In the genomic region with DNA sequence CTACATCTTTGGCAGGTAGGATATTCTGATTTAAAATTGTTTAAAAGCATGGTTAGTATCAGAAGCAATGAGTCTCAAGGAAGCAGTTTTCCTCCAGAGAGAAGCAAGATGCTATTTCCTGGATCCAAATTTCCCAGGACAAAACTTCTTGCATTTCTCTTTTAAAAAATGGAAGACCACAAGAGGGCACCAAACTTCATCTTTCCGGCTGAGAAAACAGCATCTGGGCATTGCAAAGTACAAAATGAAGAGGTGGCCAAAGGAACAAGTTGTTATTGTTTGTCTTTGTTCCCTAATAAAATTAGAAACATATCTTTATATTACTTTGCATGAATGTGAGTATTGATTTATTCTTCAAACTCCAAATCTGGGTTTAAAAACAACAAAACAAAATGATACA, we compare ENCODE assay signal across 8 cellular contexts.
DNase-seq lines count a peak whose midpoint lies in the region; ATAC-seq and TF ChIP-seq lines count a peak whose summit lies in the region.

No MANE protein-coding gene starts in this region.

- H3K27ac Mint-ChIP-seq in activated CD4-positive, alpha-beta memory T cell treated with anti-CD3 and anti-CD28 coated beads, Interleukin-2, amount 10 ng/mL, durations not matched to agents 7 days and 5 days = no peak overlapping the region

- POLR2A ChIA-PET in AG04449 (lab: Yijun Ruan, JAX) = no interaction called here
- POLR2A ChIA-PET in activated CD4-positive, alpha-beta memory T cell treated with anti-CD3 and anti-CD28 coated beads, Interleukin-2, amount 10 ng/mL, durations not matched to agents 7 days and 5 days (lab: Charles Lee) = no interaction called here

- H4K8ac ChIP-seq in mesendoderm (ENCODE audit: low read depth, low read length) = no peak overlapping the region

- ATAC-seq in HG03520 (IDR thresholded peaks at IDR 0.05; ENCODE audit: unreplicated experiment) = no peak

- no peak overlapping the region for H3K23ac ChIP-seq in mesendoderm (ENCODE audit: low read length)

- peaks cover 5% of the 10 kb centered on the region for H3K4me1 Mint-ChIP-seq in activated CD4-positive, alpha-beta memory T cell treated with anti-CD3 and anti-CD28 coated beads, Interleukin-2, amount 10 ng/mL, durations not matched to agents 7 days and 5 days

- DNase-seq in AG04449 (ENCODE audit: low read depth, low spot score) = no peak
- DNase-seq in GM12865 (ENCODE audit: low read depth) = peak; percentile 50
- DNase-seq in NCI-H460 (ENCODE audit: extremely low read depth, low read depth) = peak; percentile 25
- DNase-seq in dermis blood vessel endothelial cell = peak; percentile 77
- peak; percentile 66 for DNase-seq in mesendoderm
- no peak for DNase-seq in COLO668 (lab: John Stamatoyannopoulos, UW; ENCODE audit: unreplicated experiment)
- DNase-seq in activated CD4-positive, alpha-beta memory T cell treated with anti-CD3 and anti-CD28 coated beads, Interleukin-2, amount 10 ng/mL, durations not matched to agents 7 days and 5 days = no peak

- H3K4ac ChIP-seq in mesendoderm (ENCODE audit: low read depth, low read length) = no peak overlapping the region

- H3K4me3 Mint-ChIP-seq in activated CD4-positive, alpha-beta memory T cell treated with anti-CD3 and anti-CD28 coated beads, Interleukin-2, amount 10 ng/mL, durations not matched to agents 7 days and 5 days = no peak overlapping the region

- CTCF ChIA-PET in AG04449 (lab: Yijun Ruan, JAX) = interaction anchor here (1.1 to 1.8 kb wide), 2 partner anchors 13 to 24 kb away, joined by 3 to 5 read pairs; no protein-coding TSS in a partner anchor
- CTCF ChIA-PET in activated CD4-positive, alpha-beta memory T cell treated with anti-CD3 and anti-CD28 coated beads, Interleukin-2, amount 10 ng/mL, durations not matched to agents 7 days and 5 days (lab: Charles Lee) = no interaction called here

- H3K18ac ChIP-seq in mesendoderm (ENCODE audit: low read length) = no peak overlapping the region

- no peak overlapping the region for H3K4me2 ChIP-seq in mesendoderm (ENCODE audit: low read length)

- no peaks in the 10 kb centered on the region for H3K27me3 ChIP-seq in mesendoderm (ENCODE audit: insufficient read depth, low read length, poor library complexity)

- no peak overlapping the region for H2BK15ac ChIP-seq in mesendoderm (replicated peaks; ENCODE audit: low read depth)

- no peak overlapping the region for H4K5ac ChIP-seq in mesendoderm (ENCODE audit: low read length)

- peaks cover 13% of the 10 kb centered on the region for H3K27me3 Mint-ChIP-seq in activated CD4-positive, alpha-beta memory T cell treated with anti-CD3 and anti-CD28 coated beads, Interleukin-2, amount 10 ng/mL, durations not matched to agents 7 days and 5 days

- WGBS in mesendoderm (ENCODE audit: extremely low coverage, insufficient coverage, low lambda C conversion rate) = no CpG with 5 or more reads among the region's 1 CpG

- TF ChIP-seq CTCF in AG04449 (IDR thresholded peaks at IDR 0.05; ENCODE audit: insufficient read depth, low read length, missing control alignments) (peak; percentile 28), GM12865 (IDR thresholded peaks at IDR 0.05; ENCODE audit: insufficient read depth, low read depth, low read length, missing control alignments) (peak; percentile 40)

- H2AK5ac ChIP-seq in mesendoderm (ENCODE audit: low read length) = no peak overlapping the region

- no peak overlapping the region for H3K56ac ChIP-seq in mesendoderm (ENCODE audit: low read length)

- no peaks in the 10 kb centered on the region for H3K36me3 Mint-ChIP-seq in activated CD4-positive, alpha-beta memory T cell treated with anti-CD3 and anti-CD28 coated beads, Interleukin-2, amount 10 ng/mL, durations not matched to agents 7 days and 5 days (ENCODE audit: low read depth)

- no peak overlapping the region for H2BK5ac ChIP-seq in mesendoderm (ENCODE audit: low read length)

- H3K27ac ChIP-seq in mesendoderm (ENCODE audit: low read depth, low read length) = no peak overlapping the region

- no peaks in the 10 kb centered on the region for H3K79me1 ChIP-seq in mesendoderm (ENCODE audit: low read length)

- H3K4me3 ChIP-seq in AG04449 (ENCODE audit: low read depth, low read length) (no peak overlapping the region), GM12865 (ENCODE audit: low read depth, low read length) (no peak overlapping the region), mesendoderm (ENCODE audit: low read length) (no peak overlapping the region)

- H3K9me3 Mint-ChIP-seq in activated CD4-positive, alpha-beta memory T cell treated with anti-CD3 and anti-CD28 coated beads, Interleukin-2, amount 10 ng/mL, durations not matched to agents 7 days and 5 days = no peaks in the 10 kb centered on the region

- H3K36me3 ChIP-seq in mesendoderm (ENCODE audit: control insufficient read depth, insufficient read depth, low read length) = no peaks in the 10 kb centered on the region

- H3K4me1 ChIP-seq in mesendoderm (ENCODE audit: control insufficient read depth, low read depth, low read length) = peaks cover 13% of the 10 kb centered on the region

- H3K79me2 ChIP-seq in mesendoderm (ENCODE audit: control insufficient read depth, insufficient read depth, low read length) = no peaks in the 10 kb centered on the region

- H3K9ac ChIP-seq in mesendoderm (ENCODE audit: low read length) = no peak overlapping the region

- no peak overlapping the region for H2BK120ac ChIP-seq in mesendoderm (ENCODE audit: low read depth, low read length)

Comparison
In these comparisons a context has a peak if more than half of its experiments do, and no peak if none do; other contexts are left out.
1. DNase-seq: peak in GM12865 (single experiment), NCI-H460 (single experiment), dermis blood vessel endothelial cell (single experiment) and mesendoderm (single experiment); none in AG04449 (single experiment), COLO668 (single experiment) and activated CD4-positive, alpha-beta memory T cell treated with anti-CD3 and anti-CD28 coated beads, Interleukin-2, amount 10 ng/mL, durations not matched to agents 7 days and 5 days (single experiment).